Comparison of ENCODE assay signal across 8 cellular contexts in genomic region chr11:844693-845644, GRCh38. TPM values are rescaled to one million over a fixed set of nuclear protein-coding genes. Genes with fewer than 3 reads are reported as not detected.
A peak's percentile ranks its signal among the peaks of the same experiment; 100 is the strongest.
DNase-seq lines count a peak whose midpoint lies in the region; ATAC-seq, FAIRE-seq and TF ChIP-seq lines count a peak whose summit lies in the region.

No MANE protein-coding gene starts in this region.

- H3K4me1 ChIP-seq in mesenchymal stem cell (ENCODE audit: control insufficient read depth, insufficient read depth, low read depth, low read length), result peaks cover 65% of the 10 kb centered on the region
- no peaks in the 10 kb centered on the region for H3K4me1 ChIP-seq in aorta (ENCODE audit: control insufficient read depth in 1 of 2, insufficient read depth in 2 of 2, low read length in 2 of 2)

- peak overlapping the region; percentile 45 for H2AK5ac ChIP-seq in mesenchymal stem cell (ENCODE audit: low read length, severe bottlenecking)

- H3K36me3 ChIP-seq in mesenchymal stem cell (ENCODE audit: control insufficient read depth in 1 of 2, insufficient read depth in 2 of 2, low read depth in 1 of 2, low read length in 2 of 2) (peaks cover 14 to 18% of the 10 kb centered on the region in 2 experiments), aorta (ENCODE audit: control insufficient read depth in 1 of 2, insufficient read depth in 2 of 2, low read length in 1 of 2) (no peaks in the 10 kb centered on the region)

- peak overlapping the region; percentile 93 for H3K4me2 ChIP-seq in mesenchymal stem cell (ENCODE audit: low read length, poor library complexity, severe bottlenecking)

- in situ Hi-C loops in GM13976 (cut with MboI; ENCODE audit: low sequenced_read_pairs, unreplicated experiment), result loop anchor here (10.0 kb wide), 1 partner anchor 210 kb away; no protein-coding TSS in a partner anchor

- no peak for TF ChIP-seq CTCF in GM13976 (IDR thresholded peaks at IDR 0.05; ENCODE audit: borderline replicate concordance, control extremely low read depth, extremely low read depth, insufficient read depth, missing control alignments)

- H3K4me3 ChIP-seq in mesenchymal stem cell (ENCODE audit: insufficient read depth in 1 of 2, low read depth in 1 of 2, low read length in 2 of 2) (peak overlapping the region; percentile 37 to 94), aorta (ENCODE audit: low read length in 2 of 2) (peak overlapping the region in 1 of 2 donors; percentile 31)

- 40% methylated on average over 23 of the region's 31 CpGs for WGBS in mesenchymal stem cell
- 12 to 13% methylated on average over 29 to 31 of the region's 31 CpGs for WGBS in aorta, 2 donors

- H2BK12ac ChIP-seq in mesenchymal stem cell (ENCODE audit: low read length in 2 of 2), result peak overlapping the region; percentile 100

- peak overlapping the region; percentile 79 to 96 for H3K4ac ChIP-seq in mesenchymal stem cell (ENCODE audit: low read depth in 1 of 2, low read length in 2 of 2)

- ATAC-seq in aorta (ENCODE audit: low FRiP score), result peak; percentile 75
- ATAC-seq in HG03457 (IDR thresholded peaks at IDR 0.05; ENCODE audit: unreplicated experiment), result no peak

- peak overlapping the region; percentile 100 for H2BK120ac ChIP-seq in mesenchymal stem cell (ENCODE audit: low read depth, low read length)

- peak overlapping the region in 1 of 2 experiments; percentile 100 for H3K14ac ChIP-seq in mesenchymal stem cell (ENCODE audit: low read length in 2 of 2)

- peaks cover 9% of the 10 kb centered on the region for H3K79me1 ChIP-seq in mesenchymal stem cell (replicated peaks; ENCODE audit: low read length, poor library complexity, severe bottlenecking)

- no peaks in the 10 kb centered on the region for H3K27me3 ChIP-seq in mesenchymal stem cell (ENCODE audit: control insufficient read depth in 1 of 2, insufficient read depth in 1 of 2, low read length in 2 of 2)
- H3K27me3 ChIP-seq in aorta (ENCODE audit: control insufficient read depth in 1 of 2, insufficient read depth in 2 of 2, low read length in 1 of 2), result peaks cover 0 to 2% of the 10 kb centered on the region in 2 donors

- FAIRE-seq in endometrium (lab: Jason Lieb, UNC), result peak; percentile 79

- H3K27ac ChIP-seq in mesenchymal stem cell (ENCODE audit: low read length, poor library complexity, severe bottlenecking) (peak overlapping the region; percentile 99), aorta (ENCODE audit: low read depth in 1 of 2, low read length in 2 of 2) (peak overlapping the region; percentile 15 to 53)

- H3K9ac ChIP-seq in mesenchymal stem cell (ENCODE audit: low read length), result peak overlapping the region; percentile 96

- DNase-seq in GM13976 (ENCODE audit: low spot score), result peak; percentile 77
- DNase-seq in RPMI8226, result peak; percentile 85
- DNase-seq in mesenchymal stem cell, result peak; percentile 87
- DNase-seq in aorta, result peak; percentile 93 to 96
- no peak for DNase-seq in NCI-H1930 (lab: John Stamatoyannopoulos, UW)
- DNase-seq in NCI-H345 (lab: John Stamatoyannopoulos, UW), result no peak

- peak overlapping the region; percentile 99 for H2BK5ac ChIP-seq in mesenchymal stem cell (ENCODE audit: low read depth, low read length, poor library complexity, severe bottlenecking)

- peak overlapping the region; percentile 97 for H4K91ac ChIP-seq in mesenchymal stem cell (ENCODE audit: low read length)

- H3K9me3 ChIP-seq in mesenchymal stem cell (ENCODE audit: control insufficient read depth, low read length), result no peaks in the 10 kb centered on the region
- H3K9me3 ChIP-seq in aorta (ENCODE audit: control insufficient read depth, low read length), result no peaks in the 10 kb centered on the region

- H3K18ac ChIP-seq in mesenchymal stem cell (ENCODE audit: low read depth in 1 of 2, low read length in 2 of 2), result peak overlapping the region; percentile 99 to 100

- H4K8ac ChIP-seq in mesenchymal stem cell (ENCODE audit: low read length), result peak overlapping the region; percentile 97

- H3K23ac ChIP-seq in mesenchymal stem cell (ENCODE audit: low read length in 2 of 2), result peak overlapping the region in 1 of 2 experiments; percentile 95

- peak overlapping the region; percentile 16 for H2AFZ ChIP-seq in mesenchymal stem cell (ENCODE audit: low read depth, low read length)

- intact Hi-C loops in aorta (cut with DNase I), result loop anchor here (5.0 kb wide), 2 partner anchors 67 to 202 kb away; partner anchors contain the start of gene CHID1 (in 1 of the 2)

- peak overlapping the region; percentile 87 for H2BK15ac ChIP-seq in mesenchymal stem cell (ENCODE audit: low read depth, poor library complexity, severe bottlenecking)

RNA-seq across cellular contexts. Expression of gene TSPAN4, which starts 2.3 kb away (rescaled TPM):
- polyA plus RNA-seq in mesenchymal stem cell (2013, experiment 1 of 2), result 121 TPM
- polyA plus RNA-seq in mesenchymal stem cell (2013, experiment 2 of 2), result 117 TPM
- 10 to 100 TPM; 42.9 to 95.1 TPM for total RNA-seq in aorta
- polyA plus RNA-seq in aorta, result 10 to 100 TPM; 28.4 to 79.1 TPM

RNA-seq across cellular contexts. Expression of gene POLR2L, which starts 2.6 kb away (rescaled TPM):
- polyA plus RNA-seq in mesenchymal stem cell (2013, experiment 1 of 2), result 439 TPM
- polyA plus RNA-seq in mesenchymal stem cell (2013, experiment 2 of 2), result 458 TPM
- 10 to 100 TPM; 57.5 to 69.2 TPM for total RNA-seq in aorta
- 100 to 1,000 TPM; 140 to 152 TPM for polyA plus RNA-seq in aorta

RNA-seq across cellular contexts. Expression of gene CD151, which starts 12.2 kb away (rescaled TPM):
- 315 TPM for polyA plus RNA-seq in mesenchymal stem cell (2013, experiment 1 of 2)
- 301 TPM for polyA plus RNA-seq in mesenchymal stem cell (2013, experiment 2 of 2)
- 100 to 1,000 TPM; 620 to 681 TPM for total RNA-seq in aorta
- 1,000 to 10,000 TPM in 1 of 2 donors, 100 to 1,000 TPM in 1; 860 to 1,186 TPM for polyA plus RNA-seq in aorta

RNA-seq across cellular contexts. Expression of gene CRACR2B, which starts 17.2 kb away (rescaled TPM):
- polyA plus RNA-seq in mesenchymal stem cell (2013, experiment 1 of 2), result 0.58 TPM
- polyA plus RNA-seq in mesenchymal stem cell (2013, experiment 2 of 2), result 0.34 TPM
- total RNA-seq in aorta, result 10 to 100 TPM in 1 of 2 donors, 1 to 10 TPM in 1; 2.2 to 10.0 TPM
- polyA plus RNA-seq in aorta, result 10 to 100 TPM in 1 of 2 donors, 1 to 10 TPM in 1; 4.8 to 10.5 TPM

RNA-seq across cellular contexts. Expression of gene PNPLA2, which starts 26.3 kb away (rescaled TPM):
- polyA plus RNA-seq in mesenchymal stem cell (2013, experiment 1 of 2), result 30.6 TPM
- polyA plus RNA-seq in mesenchymal stem cell (2013, experiment 2 of 2), result 30.0 TPM
- total RNA-seq in aorta, result 100 to 1,000 TPM; 116 to 121 TPM
- polyA plus RNA-seq in aorta, result 100 to 1,000 TPM in 1 of 2 donors, 10 to 100 TPM in 1; 33.7 to 240 TPM

Comparison
In these comparisons a context has a peak if more than half of its experiments do, and no peak if none do; other contexts are left out.
1. DNase-seq: peak in GM13976 (single experiment), RPMI8226 (single experiment), mesenchymal stem cell (single experiment) and aorta (2 of 2); none in NCI-H1930 (0 of 2) and NCI-H345 (single experiment).